In the genomic region with DNA sequence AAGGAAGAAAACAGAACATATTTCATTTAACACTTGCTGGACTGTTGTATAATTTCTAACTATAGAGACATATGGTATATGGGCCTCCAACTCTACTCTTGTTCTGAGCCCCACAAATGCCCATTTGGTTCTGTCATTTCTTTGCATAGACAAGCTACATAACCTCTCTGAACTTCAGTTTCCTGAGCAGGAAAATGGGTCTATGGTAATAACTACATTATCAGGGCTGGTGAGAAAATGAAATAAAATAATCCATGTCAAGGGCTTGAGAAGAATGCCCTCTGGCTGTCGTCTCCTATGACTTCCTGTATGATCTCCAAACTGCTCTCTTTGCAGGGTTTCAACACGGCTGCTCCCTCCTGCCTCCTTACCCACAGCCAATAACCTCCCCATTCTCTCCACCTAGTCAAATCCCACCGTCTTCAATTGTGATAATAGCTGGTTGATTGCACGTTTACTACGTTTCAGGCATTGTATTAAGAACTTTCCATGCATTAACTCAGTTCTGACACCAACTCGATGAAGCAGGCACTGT, we compare ENCODE assay signal across 8 cellular contexts. TPM values are rescaled to one million over a fixed set of nuclear protein-coding genes. Genes with fewer than 3 reads are reported as not detected.
DNase-seq lines count a peak whose midpoint lies in the region; TF ChIP-seq lines count a peak whose summit lies in the region.

No MANE protein-coding gene starts in this region.

- TF ChIP-seq CTCF in ovary (IDR thresholded peaks at IDR 0.05), result no peak

- TF ChIP-seq EP300 in ovary (IDR thresholded peaks at IDR 0.05), result no peak

- no peaks in the 10 kb centered on the region for H3K36me3 ChIP-seq in esophagus (ENCODE audit: control insufficient read depth in 2 of 2, insufficient read depth in 2 of 2, low read length in 1 of 2)
- H3K36me3 ChIP-seq in ovary, result no peaks in the 10 kb centered on the region

- H3K27ac ChIP-seq in esophagus (ENCODE audit: low read depth in 2 of 2, low read length in 1 of 2), result peak overlapping the region; percentile 38 to 84
- peak overlapping the region; percentile 56 to 91 for H3K27ac ChIP-seq in ovary

- H3K4me3 ChIP-seq in esophagus (ENCODE audit: low read depth in 1 of 2, low read length in 2 of 2) (no peak overlapping the region), ovary (peak overlapping the region; percentile 51)

- DNase-seq in DMS153 treated with DMSO at 0.1 percent for 48 hours (lab: John Stamatoyannopoulos, UW; ENCODE audit: unreplicated experiment) (peak; percentile 37), NCI-H69 (lab: John Stamatoyannopoulos, UW) (peak; percentile 63), ovary (no peak), NCI-H187 treated with DMSO at 0.1 percent for 48 hours (lab: John Stamatoyannopoulos, UW) (no peak), NCI-H446 (lab: John Stamatoyannopoulos, UW) (no peak), globus pallidus (ENCODE audit: low spot score) (no peak), NCI-H526 treated with DMSO at 0.1 percent for 48 hours (lab: John Stamatoyannopoulos, UW) (no peak)

- WGBS in esophagus, 2 donors, result 21 to 28% methylated on average over 6 of the region's 6 CpGs
- 0 to 1% (median 1%) methylated on average over 6 of the region's 6 CpGs for WGBS in ovary, 3 donors

- intact Hi-C loops in ovary (cut with DNase I), result no loop called here

- H3K9me3 ChIP-seq in esophagus (ENCODE audit: control insufficient read depth in 2 of 2, insufficient read depth in 1 of 2, low read depth in 1 of 2, low read length in 1 of 2) (no peaks in the 10 kb centered on the region), ovary (no peaks in the 10 kb centered on the region)

- H3K4me1 ChIP-seq in esophagus (ENCODE audit: control insufficient read depth in 2 of 2, insufficient read depth in 2 of 2, low read length in 1 of 2) (no peaks in the 10 kb centered on the region), ovary (ENCODE audit: insufficient read depth) (no peaks in the 10 kb centered on the region)

- no peak for TF ChIP-seq POLR2A in ovary (IDR thresholded peaks at IDR 0.05)

- H3K27me3 ChIP-seq in esophagus (ENCODE audit: control insufficient read depth in 1 of 2, insufficient read depth in 2 of 2, low read length in 2 of 2) (no peaks in the 10 kb centered on the region), ovary (no peaks in the 10 kb centered on the region)

RNA-seq across cellular contexts. Expression of gene ZCCHC3, which starts 12.0 kb away (rescaled TPM):
- 1 to 10 TPM; 5.7 to 6.2 TPM for polyA plus RNA-seq in esophagus
- total RNA-seq in ovary, result 10 to 100 TPM; 13.6 to 28.1 (median 23.1) TPM
- 10 to 100 TPM; 16.8 to 23.2 TPM for polyA plus RNA-seq in ovary

RNA-seq across cellular contexts. Expression of gene SOX12, which starts 16.0 kb away (rescaled TPM):
- 1 to 10 TPM; 2.2 to 2.4 TPM for polyA plus RNA-seq in esophagus
- 10 to 100 TPM in 5 of 7 donors, 1 to 10 TPM in 2; 4.8 to 34.1 (median 25.7) TPM for total RNA-seq in ovary
- polyA plus RNA-seq in ovary, result 1 to 10 TPM; 4.1 to 8.7 TPM

RNA-seq across cellular contexts. Expression of gene C20orf96, which starts 18.8 kb away (rescaled TPM):
- polyA plus RNA-seq in esophagus, result 1 to 10 TPM; 1.9 TPM
- 10 to 100 TPM in 6 of 7 donors, 1 to 10 TPM in 1; 6.6 to 17.5 (median 11.7) TPM for total RNA-seq in ovary
- 10 to 100 TPM; 11.7 to 14.7 TPM for polyA plus RNA-seq in ovary

RNA-seq across cellular contexts. Expression of gene NRSN2, which starts 37.5 kb away (rescaled TPM):
- polyA plus RNA-seq in esophagus, result 1 to 10 TPM; 6.0 to 6.1 TPM
- total RNA-seq in ovary, result 10 to 100 TPM; 20.5 to 77.9 (median 43.8) TPM
- 10 to 100 TPM; 32.4 to 36.7 TPM for polyA plus RNA-seq in ovary

RNA-seq across cellular contexts. Expression of gene DEFB132, which starts 51.8 kb away (rescaled TPM):
- polyA plus RNA-seq in esophagus (not detected), ovary (not detected)
- not detected for total RNA-seq in ovary

Comparison
In these comparisons a context has a peak if more than half of its experiments do, and no peak if none do; other contexts are left out.
1. DNase-seq: peak in DMS153 treated with DMSO at 0.1 percent for 48 hours (single experiment) and NCI-H69 (single experiment); none in ovary (0 of 5), NCI-H187 treated with DMSO at 0.1 percent for 48 hours (single experiment), NCI-H446 (0 of 2), globus pallidus (single experiment) and NCI-H526 treated with DMSO at 0.1 percent for 48 hours (single experiment).
2. RNA of gene C20orf96, which starts 18.8 kb away (polyA plus RNA-seq): 11.7 to 14.7 TPM in ovary; 1.9 TPM in esophagus; every median in the first group is over 4 times any median in the second.